8 cellular contexts compared by ENCODE assay signal in the genomic region with DNA sequence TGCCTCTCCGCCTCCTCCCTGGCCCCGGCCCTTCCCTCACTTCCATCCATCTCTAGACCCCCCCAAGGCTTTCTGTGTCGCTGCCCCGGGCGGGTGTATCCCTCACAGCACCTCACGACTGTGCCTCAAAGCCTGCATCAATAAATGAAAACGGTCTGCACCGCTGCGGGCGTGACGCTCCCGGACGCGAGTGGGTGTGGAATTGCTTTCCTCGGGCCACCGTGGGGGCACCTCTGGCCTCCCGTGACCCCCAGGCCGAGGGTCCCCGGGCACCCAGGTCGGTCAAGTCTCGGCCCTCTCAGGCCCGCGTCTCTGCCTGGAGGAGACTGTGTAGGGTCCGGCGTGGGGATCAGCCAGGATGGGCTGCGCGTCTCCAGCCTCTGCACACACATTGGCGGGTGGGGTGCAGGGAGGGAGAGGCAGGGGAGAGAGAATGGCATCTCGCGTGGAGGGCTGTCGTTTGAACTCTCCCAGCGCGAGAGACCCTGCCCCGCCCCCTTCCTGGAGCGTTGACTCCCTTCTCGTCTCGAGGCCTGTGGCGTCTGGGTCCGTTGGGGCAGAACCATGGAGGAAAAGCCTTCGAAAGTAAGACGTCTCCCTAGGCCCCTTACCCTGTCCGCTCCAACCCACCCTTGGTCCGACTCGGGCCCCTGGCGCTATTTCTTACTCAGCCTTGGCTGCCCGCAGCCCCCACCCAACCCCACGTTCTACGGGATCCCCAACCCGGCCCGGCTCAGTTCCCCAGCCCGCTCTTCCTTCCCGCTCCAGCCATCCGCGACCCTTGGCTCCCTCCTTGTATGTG. TPM values are rescaled to one million over a fixed set of nuclear protein-coding genes. Genes with fewer than 3 reads are reported as not detected.
DNase-seq lines count a peak whose midpoint lies in the region; ATAC-seq lines count a peak whose summit lies in the region.

TSS of gene CATSPERZ (plus strand) at position 512 of the 802 bp plus-strand sequence. CDS start at position 565, 53 bp downstream.

- no peaks in the 10 kb centered on the region for H3K36me3 ChIP-seq in iPS-18a (ENCODE audit: control insufficient read depth, low read depth, low read length)

- DNase-seq in DMS79 treated with DMSO at 0.1 percent for 48 hours (lab: John Stamatoyannopoulos, UW) (peak; percentile 30), DMS79 (lab: John Stamatoyannopoulos, UW) (no peak), NOMO-1 treated with DMSO at 0.1 percent for 48 hours (lab: John Stamatoyannopoulos, UW; ENCODE audit: unreplicated experiment) (no peak), NCI-H2107 treated with DMSO at 0.1 percent for 48 hours (lab: John Stamatoyannopoulos, UW; ENCODE audit: unreplicated experiment) (no peak)
- DNase-seq in activated T-helper 2 cell treated with anti-CD3 and anti-CD28 coated beads, Interferon-gamma antibody, Interleukin-2, Interleukin-4, amounts not matched to agents 10 μg/mL and 5 μg/mL and 100 μg/mL, durations not matched to agents 14 hours and 24 hours and 36 hours (ENCODE audit: low spot score) = no peak
- no peak for DNase-seq in stimulated activated naive B cell treated with anti-CD40 and anti-IgM and Interleukin-4, amounts not matched to agents 10 μg/mL and 1 μg/mL and 100 μg/mL, for 72 hours

- intact Hi-C loops in activated T-helper 2 cell treated with anti-CD3 and anti-CD28 coated beads, Interferon-gamma antibody, Interleukin-2, Interleukin-4, amounts not matched to agents 10 μg/mL and 5 μg/mL and 100 μg/mL, durations not matched to agents 14 hours and 24 hours and 36 hours (cut with micrococcal nuclease) = no loop called here

- peaks cover 51% of the 10 kb centered on the region for H3K27me3 Mint-ChIP-seq in activated T-helper 2 cell treated with anti-CD3 and anti-CD28 coated beads, Interferon-gamma antibody, Interleukin-2, Interleukin-4, amounts not matched to agents 10 μg/mL and 5 μg/mL and 100 μg/mL, durations not matched to agents 14 hours and 24 hours and 36 hours (ENCODE audit: low read depth)
- peaks cover 49 to 68% of the 10 kb centered on the region in 2 donors for H3K27me3 Mint-ChIP-seq in stimulated activated naive B cell treated with anti-CD40 and anti-IgM and Interleukin-4, amounts not matched to agents 10 μg/mL and 1 μg/mL and 100 μg/mL, for 72 hours

- H3K9me3 ChIP-seq in iPS-18a (ENCODE audit: control insufficient read depth, low read depth, low read length) = no peaks in the 10 kb centered on the region

- peaks cover 6% of the 10 kb centered on the region for H3K4me1 ChIP-seq in iPS-18a (ENCODE audit: control insufficient read depth, low read depth, low read length)

- H3K4me3 Mint-ChIP-seq in activated T-helper 2 cell treated with anti-CD3 and anti-CD28 coated beads, Interferon-gamma antibody, Interleukin-2, Interleukin-4, amounts not matched to agents 10 μg/mL and 5 μg/mL and 100 μg/mL, durations not matched to agents 14 hours and 24 hours and 36 hours (ENCODE audit: low read depth) = peak within 1 kb of the TSS; percentile 67
- peak within 1 kb of the TSS; percentile 84 to 85 for H3K4me3 Mint-ChIP-seq in stimulated activated naive B cell treated with anti-CD40 and anti-IgM and Interleukin-4, amounts not matched to agents 10 μg/mL and 1 μg/mL and 100 μg/mL, for 72 hours

- no peaks in the 10 kb centered on the region for H3K9me3 Mint-ChIP-seq in activated T-helper 2 cell treated with anti-CD3 and anti-CD28 coated beads, Interferon-gamma antibody, Interleukin-2, Interleukin-4, amounts not matched to agents 10 μg/mL and 5 μg/mL and 100 μg/mL, durations not matched to agents 14 hours and 24 hours and 36 hours
- H3K9me3 Mint-ChIP-seq in stimulated activated naive B cell treated with anti-CD40 and anti-IgM and Interleukin-4, amounts not matched to agents 10 μg/mL and 1 μg/mL and 100 μg/mL, for 72 hours = no peaks in the 10 kb centered on the region

- H3K4me1 Mint-ChIP-seq in activated T-helper 2 cell treated with anti-CD3 and anti-CD28 coated beads, Interferon-gamma antibody, Interleukin-2, Interleukin-4, amounts not matched to agents 10 μg/mL and 5 μg/mL and 100 μg/mL, durations not matched to agents 14 hours and 24 hours and 36 hours (ENCODE audit: low read depth) = peaks cover 18% of the 10 kb centered on the region
- H3K4me1 Mint-ChIP-seq in stimulated activated naive B cell treated with anti-CD40 and anti-IgM and Interleukin-4, amounts not matched to agents 10 μg/mL and 1 μg/mL and 100 μg/mL, for 72 hours = peaks cover 27 to 43% of the 10 kb centered on the region in 2 donors

- H3K9ac ChIP-seq in iPS-18a (ENCODE audit: low read length) = no peak within 1 kb of the TSS

- ATAC-seq in stimulated activated naive B cell treated with anti-CD40 and anti-IgM and Interleukin-4, amounts not matched to agents 10 μg/mL and 1 μg/mL and 100 μg/mL, for 72 hours (replicated peaks) = no peak
- no peak for ATAC-seq in GM21717 (IDR thresholded peaks at IDR 0.05; ENCODE audit: unreplicated experiment)

- peak within 1 kb of the TSS; percentile 24 for H3K4me3 ChIP-seq in iPS-18a (ENCODE audit: low read length)

- H3K36me3 Mint-ChIP-seq in activated T-helper 2 cell treated with anti-CD3 and anti-CD28 coated beads, Interferon-gamma antibody, Interleukin-2, Interleukin-4, amounts not matched to agents 10 μg/mL and 5 μg/mL and 100 μg/mL, durations not matched to agents 14 hours and 24 hours and 36 hours (ENCODE audit: low read depth) = no peaks in the 10 kb centered on the region
- H3K36me3 Mint-ChIP-seq in stimulated activated naive B cell treated with anti-CD40 and anti-IgM and Interleukin-4, amounts not matched to agents 10 μg/mL and 1 μg/mL and 100 μg/mL, for 72 hours = no peaks in the 10 kb centered on the region

- no peak within 1 kb of the TSS for H3K27ac Mint-ChIP-seq in activated T-helper 2 cell treated with anti-CD3 and anti-CD28 coated beads, Interferon-gamma antibody, Interleukin-2, Interleukin-4, amounts not matched to agents 10 μg/mL and 5 μg/mL and 100 μg/mL, durations not matched to agents 14 hours and 24 hours and 36 hours
- peak within 1 kb of the TSS; percentile 90 for H3K27ac Mint-ChIP-seq in stimulated activated naive B cell treated with anti-CD40 and anti-IgM and Interleukin-4, amounts not matched to agents 10 μg/mL and 1 μg/mL and 100 μg/mL, for 72 hours

- no peak within 1 kb of the TSS for H3K27ac ChIP-seq in iPS-18a (ENCODE audit: low read length)

- H3K27me3 ChIP-seq in iPS-18a (ENCODE audit: control insufficient read depth, insufficient read depth, low read length) = peaks cover 70% of the 10 kb centered on the region

RNA-seq across cellular contexts. Expression of gene CATSPERZ, which starts in this region (rescaled TPM):
- 0.59 TPM in 1 of 2 replicates, not detected in the other for total RNA-seq in activated T-helper 2 cell treated with anti-CD3 and anti-CD28 coated beads, Interferon-gamma antibody, Interleukin-2, Interleukin-4, amounts not matched to agents 10 μg/mL and 5 μg/mL and 100 μg/mL, durations not matched to agents 14 hours and 24 hours and 36 hours
